Comparison of ENCODE assay signal across 8 cellular contexts in the genomic region with DNA sequence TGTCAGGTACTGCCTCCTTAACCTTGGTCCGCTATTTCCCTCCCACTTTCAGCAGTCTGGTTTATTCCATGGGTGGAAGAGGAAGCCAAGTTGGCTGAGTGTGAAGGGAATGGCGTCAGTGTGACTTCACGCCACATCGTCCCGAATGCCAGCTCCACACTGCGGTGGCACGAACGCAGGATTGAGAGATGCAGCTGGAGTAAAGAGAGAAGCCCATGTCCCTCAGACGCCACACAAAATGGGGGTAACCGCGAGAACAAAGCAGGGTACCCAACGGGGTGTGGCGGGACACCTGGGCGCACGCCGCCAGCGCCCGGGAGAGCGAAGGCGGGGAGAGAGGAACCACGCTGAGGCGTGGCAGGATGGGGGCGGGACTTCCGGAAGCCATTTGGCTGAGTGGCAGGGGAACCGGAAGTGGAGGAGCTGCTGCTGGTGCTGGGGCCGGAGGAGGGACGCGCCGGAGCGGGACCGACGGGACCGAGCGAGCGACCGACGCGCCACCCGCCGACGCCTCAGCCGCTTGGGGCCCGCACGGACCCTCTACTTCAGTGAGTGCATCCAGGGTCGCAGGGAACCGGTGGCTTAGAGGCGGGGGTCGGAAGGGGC. TPM values are rescaled to one million over a fixed set of nuclear protein-coding genes. Genes with fewer than 3 reads are reported as not detected.
DNase-seq lines count a peak whose midpoint lies in the region; ATAC-seq and TF ChIP-seq lines count a peak whose summit lies in the region.

A gene with protein sequence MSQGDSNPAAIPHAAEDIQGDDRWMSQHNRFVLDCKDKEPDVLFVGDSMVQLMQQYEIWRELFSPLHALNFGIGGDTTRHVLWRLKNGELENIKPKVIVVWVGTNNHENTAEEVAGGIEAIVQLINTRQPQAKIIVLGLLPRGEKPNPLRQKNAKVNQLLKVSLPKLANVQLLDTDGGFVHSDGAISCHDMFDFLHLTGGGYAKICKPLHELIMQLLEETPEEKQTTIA (plus strand): TSS at position 417 of the 606 bp plus-strand sequence. CDS start 8,161 bp downstream, outside the sequence.

- peak within 1 kb of the TSS; percentile 71 to 97 (median 84) for H3K4me3 ChIP-seq in heart right ventricle

- DNase-seq in NCI-H1694 (lab: John Stamatoyannopoulos, UW) (peak; percentile 41), amniotic epithelial cell (ENCODE audit: low read depth) (peak; percentile 84), heart right ventricle (peak; percentile 96 to 97), posterior cingulate gyrus (peak; percentile 91 to 99 (median 96)), type B pancreatic cell (ENCODE audit: extremely low spot score, unreplicated experiment) (peak; percentile 93)

- H3K9me3 ChIP-seq in heart right ventricle, result no peaks in the 10 kb centered on the region

- H3K4me1 Mint-ChIP-seq in type B pancreatic cell (ENCODE audit: unreplicated experiment), result peaks cover 24% of the 10 kb centered on the region

- peak within 1 kb of the TSS; percentile 96 for H3K4me3 Mint-ChIP-seq in type B pancreatic cell

- WGBS in heart right ventricle, 2 donors, result 0% methylated on average over 46 to 48 of the region's 48 CpGs

- H3K27me3 ChIP-seq in heart right ventricle, result no peaks in the 10 kb centered on the region

- TF ChIP-seq CTCF in heart right ventricle (IDR thresholded peaks at IDR 0.05) (no peak), type B pancreatic cell (conservative IDR thresholded peaks at IDR 0.05) (no peak)

- peaks cover 21% of the 10 kb centered on the region for H3K27me3 Mint-ChIP-seq in type B pancreatic cell

- peaks cover 0 to 30% (median 8%) of the 10 kb centered on the region in 9 donors for H3K36me3 ChIP-seq in heart right ventricle

- no peaks in the 10 kb centered on the region for H3K9me3 Mint-ChIP-seq in type B pancreatic cell

- intact Hi-C loops in T-helper 1 cell treated with Interleukin-12 subunit alpha and Interleukin-12 subunit beta and Interleukin-4 antibody, amounts not matched to agents 30 ng/mL and 1 ng/mL, for 36 hours (cut with micrococcal nuclease), result loop anchor here (1.0 to 2.0 kb wide), 10 partner anchors 34 to 371 kb away; a partner anchor contains a TSS
- intact Hi-C loops in heart right ventricle (cut with DNase I) (loop anchor here in 4 of 10 donors (5.0 to 10.0 kb wide), 4 partner anchors 33 to 81 kb away; a partner anchor contains a TSS), posterior cingulate gyrus (cut with DNase I) (loop anchor here (5.0 kb wide), 1 partner anchor 33 kb away; a partner anchor contains a TSS)

- peak within 1 kb of the TSS; percentile 86 to 97 (median 94) for H3K27ac ChIP-seq in heart right ventricle

- H3K27ac Mint-ChIP-seq in type B pancreatic cell, result peak within 1 kb of the TSS; percentile 96

- peaks cover 0 to 47% (median 39%) of the 10 kb centered on the region in 9 donors for H3K4me1 ChIP-seq in heart right ventricle

- ATAC-seq in GM18498 (IDR thresholded peaks at IDR 0.05; ENCODE audit: unreplicated experiment) (peak; percentile 94), HG02885 (IDR thresholded peaks at IDR 0.05; ENCODE audit: poor library complexity, unreplicated experiment) (peak; percentile 96), heart right ventricle (peak; percentile 96 to 98 (median 97))

- peaks cover 15% of the 10 kb centered on the region for H3K36me3 Mint-ChIP-seq in type B pancreatic cell

RNA-seq across cellular contexts. Expression of the gene that starts here (rescaled TPM):
- total RNA-seq in T-helper 1 cell treated with Interleukin-12 subunit alpha and Interleukin-12 subunit beta and Interleukin-4 antibody, amounts not matched to agents 30 ng/mL and 1 ng/mL, for 36 hours, result 52.9 and 63.2 TPM in 2 replicates
- total RNA-seq in heart right ventricle (10 to 100 TPM; 48.8 to 71.5 (median 64.2) TPM), type B pancreatic cell (ENCODE audit: low replicate concordance) (94.5 and 101 TPM in 2 replicates)
- 10 to 100 TPM; 18.7 to 21.6 TPM for polyA plus RNA-seq in heart right ventricle

Comparison
In these comparisons a context has a peak if more than half of its experiments do, and no peak if none do; other contexts are left out.
1. Peak in every context shown above with its lines: DNase-seq, ATAC-seq, H3K4me3 ChIP-seq and H3K27ac ChIP-seq.
2. DNase-seq: peak in every context shown above with its lines; median percentile 96 in heart right ventricle; 96 in posterior cingulate gyrus; 93 in type B pancreatic cell; 84 in amniotic epithelial cell; 41 in NCI-H1694.